In genomic region chr9:81086421-81086820, GRCh38 we compare ENCODE assay signal across 38 cellular contexts.
"Had no signal": no experiment of that assay in that cellular context is flagged by ENCODE, and none has a peak within 500 bp of the region (broad histone marks: within the 10 kb centered on the region; RNA-seq: fewer than 3 reads in every experiment).

No MANE protein-coding gene starts in this region.

- H3K27ac ChIP-seq: adrenal gland, body of pancreas, breast epithelium, KMS-11, RWPE1, WERI-Rb-1 had no signal

- H3K36me3 Mint-ChIP-seq: activated CD8-positive, alpha-beta memory T cell treated with anti-CD3 and anti-CD28 coated beads, Interleukin-2, amount 10 ng/mL, durations not matched to agents 7 days and 5 days; activated naive CD4-positive, alpha-beta T cell treated with anti-CD3 and anti-CD28 coated beads, Interleukin-2, amount 50 U/mL, for 72 hours had no signal

- H3K4me3 Mint-ChIP-seq: activated CD4-positive, alpha-beta memory T cell treated with anti-CD3 and anti-CD28 coated beads, Interleukin-2, amount 10 ng/mL, durations not matched to agents 7 days and 5 days; activated CD8-positive, alpha-beta memory T cell treated with anti-CD3 and anti-CD28 coated beads, Interleukin-2, amount 10 ng/mL, durations not matched to agents 7 days and 5 days; activated T-helper 17 cell treated with anti-CD3 and anti-CD28 coated beads, Interleukin-2, amount 50 U/mL, for 72 hours had no signal

- H3K27me3 Mint-ChIP-seq: activated CD4-positive, alpha-beta memory T cell treated with anti-CD3 and anti-CD28 coated beads, Interleukin-2, amount 10 ng/mL, durations not matched to agents 7 days and 5 days; activated CD8-positive, alpha-beta memory T cell treated with anti-CD3 and anti-CD28 coated beads, Interleukin-2, amount 10 ng/mL, durations not matched to agents 7 days and 5 days; activated T-helper 17 cell treated with anti-CD3 and anti-CD28 coated beads, Interleukin-2, amount 50 U/mL, for 72 hours had no signal

- H3K27me3 ChIP-seq: adrenal gland, body of pancreas, breast epithelium had no signal

- DNase-seq: activated CD4-positive, alpha-beta memory T cell treated with anti-CD3 and anti-CD28 coated beads, Interleukin-2, amount 10 ng/mL, durations not matched to agents 7 days and 5 days; activated CD4-positive, alpha-beta T cell treated with anti-CD3 and anti-CD28 coated beads for 1 hour; activated CD4-positive, alpha-beta T cell treated with anti-CD3 and anti-CD28 coated beads for 48 hours; activated CD4-positive, CD25-positive, alpha-beta regulatory T cell; activated CD8-positive, alpha-beta memory T cell treated with anti-CD3 and anti-CD28 coated beads for 24 hours; activated CD8-positive, alpha-beta memory T cell treated with anti-CD3 and anti-CD28 coated beads, Interleukin-2, amount 10 ng/mL, durations not matched to agents 7 days and 5 days; activated CD8-positive, alpha-beta memory T cell treated with anti-CD3 and anti-CD28 coated beads, Interleukin-2, amount 50 U/mL, for 48 hours; activated gamma-delta T cell; activated naive CD4-positive, alpha-beta T cell treated with Interleukin-2 at 50 U/mL for 16 hours; activated T-cell treated with anti-CD3 and anti-CD28 coated beads, Interleukin-2, amount 50 U/mL, for 48 hours; adrenal gland; body of pancreas; cerebellar nuclear complex; MM.1S; MV-4-11; NCI-H1092; NCI-H1436 treated with DMSO at 0.1 percent for 48 hours; NCI-H1694 treated with DMSO at 0.1 percent for 48 hours; NCI-H2029; NCI-H2171 treated with DMSO at 0.1 percent for 48 hours; NCI-H2227 treated with DMSO at 0.1 percent for 48 hours; NCI-H446; NCI-H510A treated with DMSO at 0.1 percent for 48 hours; NCI-H526 treated with DMSO at 0.1 percent for 48 hours; NCI-H774; PC-3; SIG-M5; SW 1271; T1000; WERI-Rb-1 had no signal

- H3K9me3 ChIP-seq: adrenal gland, body of pancreas, breast epithelium had no signal

- H3K4me1 ChIP-seq: body of pancreas had no signal

- H3K4me2 ChIP-seq: KMS-11 had no signal

- ATAC-seq: activated CD8-positive, alpha-beta memory T cell treated with anti-CD3 and anti-CD28 coated beads, Interleukin-2, amount 10 ng/mL, durations not matched to agents 7 days and 5 days; activated naive CD4-positive, alpha-beta T cell treated with anti-CD3 and anti-CD28 coated beads, Interleukin-2, amount 50 U/mL, for 72 hours; activated T-helper 17 cell treated with anti-CD3 and anti-CD28 coated beads, Interleukin-2, amount 50 U/mL, for 72 hours; body of pancreas; PC-3; Right ventricle myocardium inferior had no signal

- H3K4me1 Mint-ChIP-seq: activated CD4-positive, alpha-beta memory T cell treated with anti-CD3 and anti-CD28 coated beads, Interleukin-2, amount 10 ng/mL, durations not matched to agents 7 days and 5 days; activated CD8-positive, alpha-beta memory T cell treated with anti-CD3 and anti-CD28 coated beads, Interleukin-2, amount 10 ng/mL, durations not matched to agents 7 days and 5 days; activated T-helper 17 cell treated with anti-CD3 and anti-CD28 coated beads, Interleukin-2, amount 50 U/mL, for 72 hours had no signal

- H3K9ac ChIP-seq: KMS-11 had no signal

- H3K4me3 ChIP-seq: adrenal gland, body of pancreas, breast epithelium had no signal

- H3K27ac Mint-ChIP-seq: activated CD4-positive, alpha-beta memory T cell treated with anti-CD3 and anti-CD28 coated beads, Interleukin-2, amount 10 ng/mL, durations not matched to agents 7 days and 5 days; activated CD8-positive, alpha-beta memory T cell treated with anti-CD3 and anti-CD28 coated beads, Interleukin-2, amount 10 ng/mL, durations not matched to agents 7 days and 5 days; activated naive CD4-positive, alpha-beta T cell treated with anti-CD3 and anti-CD28 coated beads, Interleukin-2, amount 50 U/mL, for 72 hours; activated T-helper 17 cell treated with anti-CD3 and anti-CD28 coated beads, Interleukin-2, amount 50 U/mL, for 72 hours had no signal

- H3K36me3 ChIP-seq: adrenal gland, breast epithelium, WERI-Rb-1 had no signal

- FAIRE-seq: astrocyte, RCC 7860 had no signal
